In the genomic region with DNA sequence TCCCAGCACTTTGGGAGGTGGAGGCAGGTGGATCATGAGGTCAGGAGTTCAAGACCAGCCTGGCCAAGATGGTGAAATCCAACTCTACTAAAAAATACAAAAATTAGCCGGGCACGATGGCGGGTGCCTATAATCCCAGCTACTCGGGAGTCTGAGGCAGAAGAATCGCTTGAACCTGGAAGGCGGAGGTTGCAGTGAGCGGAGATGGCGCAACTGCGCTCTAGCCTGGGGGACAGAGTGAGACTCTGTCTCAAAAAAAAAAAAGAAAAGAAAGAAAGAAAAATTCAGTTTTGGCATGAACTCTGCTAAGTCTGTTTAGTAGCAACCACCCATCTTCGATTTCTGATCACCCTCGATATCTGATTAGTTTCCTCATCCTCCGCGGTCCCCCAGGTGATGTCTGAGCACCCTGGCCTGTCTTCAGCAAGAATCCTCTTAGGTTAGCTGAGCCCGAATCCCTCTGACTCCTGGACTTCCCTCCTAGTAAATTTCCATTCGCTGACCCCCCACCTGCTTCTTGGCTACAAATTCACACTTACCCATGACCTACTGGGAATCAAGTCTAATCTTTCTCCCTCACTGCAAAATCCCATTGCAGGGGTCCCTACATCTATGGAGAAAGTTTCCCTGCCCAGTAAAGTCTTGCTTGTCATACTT, we compare ENCODE assay signal across 1 cellular context.
TF ChIP-seq lines count a peak whose summit lies in the region.

No MANE protein-coding gene starts in this region.

TF ChIP-seq in A549, 52 proteins besides CTCF, POLR2A, EP300 and RAD21:
- TF ChIP-seq RARB (CRISPR knock-in tag; IDR thresholded peaks at IDR 0.05) (no peak), KDM5A (IDR thresholded peaks at IDR 0.05) (no peak), ZNF302 (CRISPR knock-in tag; IDR thresholded peaks at IDR 0.05) (no peak), MAFK (IDR thresholded peaks at IDR 0.05; ENCODE audit: partially characterized antibody) (no peak)
